Comparison of ENCODE assay signal across 33 cellular contexts in genomic region chr10:88640186-88640585, GRCh38. TPM values are rescaled to one million over a fixed set of nuclear protein-coding genes. Genes with fewer than 3 reads are reported as not detected.
"Had no signal": no experiment of that assay in that cellular context is flagged by ENCODE, and none has a peak within 500 bp of the region (broad histone marks: within the 10 kb centered on the region; RNA-seq: fewer than 3 reads in every experiment).

No MANE protein-coding gene starts in this region.

- FAIRE-seq: endometrium, islet of Langerhans, keratinocyte had no signal

- ATAC-seq: effector memory CD8-positive, alpha-beta T cell; esophagus mucosa; gastrocnemius medialis; heart right ventricle; left cardiac atrium; lower lobe of right lung; mucosa of descending colon had no signal

- H3K27ac ChIP-seq: colonic mucosa, epithelial cell of prostate, esophagus squamous epithelium, gastrocnemius medialis, heart right ventricle, left ventricle myocardium inferior, lower lobe of right lung had no signal

- H3K27me3 ChIP-seq: colonic mucosa, esophagus squamous epithelium, gastrocnemius medialis had no signal

- H3K36me3 ChIP-seq: colonic mucosa, esophagus squamous epithelium, gastrocnemius medialis, heart right ventricle, left ventricle myocardium inferior, lower lobe of right lung had no signal

- H3K4me1 ChIP-seq: colonic mucosa, esophagus squamous epithelium, gastrocnemius medialis, left ventricle myocardium inferior, lower lobe of right lung had no signal

- H3K4me3 ChIP-seq: colonic mucosa, esophagus squamous epithelium, gastrocnemius medialis, heart right ventricle, left ventricle myocardium inferior, lower lobe of right lung, mucosa of descending colon had no signal

- H3K9me3 ChIP-seq: colonic mucosa had no signal

- DNase-seq: colonic mucosa; cortex of kidney; effector CD8-positive, alpha-beta T cell; effector memory CD8-positive, alpha-beta T cell; endodermal cell; erythroblast; esophagus squamous epithelium; foreskin fibroblast; foreskin melanocyte; gastrocnemius medialis; glutamatergic neuron; head of caudate nucleus; heart right ventricle; hippocampal formation; left cardiac atrium; left ventricle myocardium inferior; lower lobe of right lung; mesenchymal stem cell; mucosa of descending colon; naive B cell had no signal

RNA-seq across cellular contexts. Expression of gene LIPF, which starts 24.1 kb away (rescaled TPM):
- total RNA-seq: colonic mucosa, dermis microvascular lymphatic vessel endothelial cell, endodermal cell, esophagus mucosa, heart right ventricle, kidney epithelial cell, left cardiac atrium, left ventricle myocardium inferior, liver, lower lobe of right lung, lung microvascular endothelial cell, mesenteric fat pad, mesothelial cell of epicardium, mucosa of descending colon had no signal
- polyA plus RNA-seq: keratinocyte, liver had no signal

RNA-seq across cellular contexts. Expression of gene LIPJ, which starts 53.6 kb away (rescaled TPM):
- total RNA-seq: dermis microvascular lymphatic vessel endothelial cell, endodermal cell, glomerular endothelial cell, left cardiac atrium, left ventricle myocardium inferior, lung microvascular endothelial cell, mesenteric fat pad, myocyte had no signal
